In genomic region chr16:56675685-56676210, GRCh38 we compare ENCODE assay signal across 9 cellular contexts. TPM values are rescaled to one million over a fixed set of nuclear protein-coding genes. Genes with fewer than 3 reads are reported as not detected.
A peak's percentile ranks its signal among the peaks of the same experiment; 100 is the strongest.
DNase-seq lines count a peak whose midpoint lies in the region; ATAC-seq and TF ChIP-seq lines count a peak whose summit lies in the region.
"Had no signal": no experiment of that assay in that cellular context is flagged by ENCODE, and none has a peak within 500 bp of the region (broad histone marks: within the 10 kb centered on the region; RNA-seq: fewer than 3 reads in every experiment).

No MANE protein-coding gene starts in this region.

- ATAC-seq in WTC11 (peak; percentile 68), HG03571 (IDR thresholded peaks at IDR 0.05; ENCODE audit: unreplicated experiment) (no peak), HG03108 (IDR thresholded peaks at IDR 0.05; ENCODE audit: unreplicated experiment) (no peak), HG03045 (IDR thresholded peaks at IDR 0.05; ENCODE audit: unreplicated experiment) (no peak)

- H3K36me3 ChIP-seq in mesodermal cell (ENCODE audit: control insufficient read depth, insufficient read depth, low read length): no peaks in the 10 kb centered on the region

- TF ChIP-seq CTCF in WTC11 (IDR thresholded peaks at IDR 0.05): no peak

- 17 to 19% methylated on average over 15 to 27 of the region's 32 CpGs for WGBS in mesodermal cell (ENCODE audit: insufficient coverage in 2 of 2), 2 experiments

- H3K4me3 ChIP-seq in mesodermal cell (ENCODE audit: extremely low read depth, insufficient read depth, low read length, poor library complexity, severe bottlenecking): peak overlapping the region; percentile 3

- no peaks in the 10 kb centered on the region for H3K9me3 ChIP-seq in mesodermal cell (ENCODE audit: control insufficient read depth, low read length)

- peaks cover 39% of the 10 kb centered on the region for H3K27me3 Mint-ChIP-seq in WTC11 (ENCODE audit: low read depth)
- H3K27me3 Mint-ChIP-seq in activated naive CD8-positive, alpha-beta T cell: peaks cover 4% of the 10 kb centered on the region
- peaks cover 31% of the 10 kb centered on the region for H3K27me3 Mint-ChIP-seq in stimulated activated naive CD8-positive, alpha-beta T cell treated with anti-CD3 and anti-CD28 coated beads, Interleukin-15, Interleukin-2, amounts not matched to agents 100 ng/mL and 50 ng/mL, for 24 hours

- no peaks in the 10 kb centered on the region for H3K4me1 ChIP-seq in mesodermal cell (ENCODE audit: control insufficient read depth, insufficient read depth, low read length, poor library complexity, severe bottlenecking)

- H3K4me3 Mint-ChIP-seq in WTC11: peak overlapping the region; percentile 68
- H3K4me3 Mint-ChIP-seq in activated naive CD8-positive, alpha-beta T cell: peak overlapping the region; percentile 81
- H3K4me3 Mint-ChIP-seq in stimulated activated naive CD8-positive, alpha-beta T cell treated with anti-CD3 and anti-CD28 coated beads, Interleukin-15, Interleukin-2, amounts not matched to agents 100 ng/mL and 50 ng/mL, for 24 hours: peak overlapping the region; percentile 64

- no peaks in the 10 kb centered on the region for H3K36me3 Mint-ChIP-seq in WTC11
- H3K36me3 Mint-ChIP-seq in activated naive CD8-positive, alpha-beta T cell: peaks cover 2% of the 10 kb centered on the region
- no peaks in the 10 kb centered on the region for H3K36me3 Mint-ChIP-seq in stimulated activated naive CD8-positive, alpha-beta T cell treated with anti-CD3 and anti-CD28 coated beads, Interleukin-15, Interleukin-2, amounts not matched to agents 100 ng/mL and 50 ng/mL, for 24 hours (ENCODE audit: low read depth)

- DNase-seq in WTC11 (ENCODE audit: low spot score): peak; percentile 67
- DNase-seq: KG1 had no signal

- CTCF ChIA-PET in WTC11 (lab: Charles Lee): interaction anchor here (0.6 to 2.1 kb wide), 13 partner anchors 8 to 162 kb away, joined by 3 to 30 read pairs (median 3); partner anchors contain the start of genes MT1F and MT1G

- H3K9me3 Mint-ChIP-seq in WTC11: no peaks in the 10 kb centered on the region
- no peaks in the 10 kb centered on the region for H3K9me3 Mint-ChIP-seq in activated naive CD8-positive, alpha-beta T cell (ENCODE audit: low read depth)
- H3K9me3 Mint-ChIP-seq in stimulated activated naive CD8-positive, alpha-beta T cell treated with anti-CD3 and anti-CD28 coated beads, Interleukin-15, Interleukin-2, amounts not matched to agents 100 ng/mL and 50 ng/mL, for 24 hours: no peaks in the 10 kb centered on the region

- peak overlapping the region; percentile 73 for H3K27ac Mint-ChIP-seq in WTC11
- H3K27ac Mint-ChIP-seq in activated naive CD8-positive, alpha-beta T cell: peak overlapping the region; percentile 16
- H3K27ac Mint-ChIP-seq in stimulated activated naive CD8-positive, alpha-beta T cell treated with anti-CD3 and anti-CD28 coated beads, Interleukin-15, Interleukin-2, amounts not matched to agents 100 ng/mL and 50 ng/mL, for 24 hours: peak overlapping the region; percentile 4

- peaks cover 49% of the 10 kb centered on the region for H3K4me1 Mint-ChIP-seq in WTC11
- H3K4me1 Mint-ChIP-seq in activated naive CD8-positive, alpha-beta T cell (ENCODE audit: low read depth): peaks cover 16% of the 10 kb centered on the region
- H3K4me1 Mint-ChIP-seq in stimulated activated naive CD8-positive, alpha-beta T cell treated with anti-CD3 and anti-CD28 coated beads, Interleukin-15, Interleukin-2, amounts not matched to agents 100 ng/mL and 50 ng/mL, for 24 hours (ENCODE audit: low read depth): peaks cover 15% of the 10 kb centered on the region

- H3K27ac ChIP-seq in mesodermal cell (ENCODE audit: low read depth, low read length, severe bottlenecking): no peak overlapping the region

- POLR2A ChIA-PET in WTC11 (lab: Charles Lee): interaction anchor here (0.6 to 2.1 kb wide), 12 partner anchors 8 to 256 kb away, joined by 3 to 27 read pairs (median 6); partner anchors contain the start of genes MT1E, MT1F, MT1G and MT2A

TF ChIP-seq in WTC11, 78 proteins besides CTCF, POLR2A, EP300 and RAD21:
- TF ChIP-seq HMGA2 (CRISPR knock-in tag; IDR thresholded peaks at IDR 0.05) (no peak), FOXP1 (CRISPR knock-in tag; IDR thresholded peaks at IDR 0.05; ENCODE audit: borderline replicate concordance) (0 out of 2 replicates have a peak, but pooled peaks have one; percentile 12), MAX (CRISPR knock-in tag; IDR thresholded peaks at IDR 0.05) (peak; percentile 13; the same call in 1 of the 2 replicates)

RNA-seq across cellular contexts. Expression of gene MT1H, which starts 6.1 kb away (rescaled TPM):
- 122 to 164 TPM (median 159 TPM) in 3 replicates for total RNA-seq in WTC11 (2021)
- polyA plus RNA-seq in mesodermal cell (2013, experiment 1 of 2): not detected
- not detected for polyA plus RNA-seq in mesodermal cell (2013, experiment 2 of 2)
- total RNA-seq: glomerular endothelial cell had no signal

RNA-seq across cellular contexts. Expression of gene MT1X, which starts 6.5 kb away (rescaled TPM):
- total RNA-seq in WTC11 (2021): 328 to 466 TPM (median 465 TPM) in 3 replicates
- 4.1 TPM for polyA plus RNA-seq in mesodermal cell (2013, experiment 1 of 2)
- polyA plus RNA-seq in mesodermal cell (2013, experiment 2 of 2): 6.6 TPM

RNA-seq across cellular contexts. Expression of gene MT1G, which starts 7.9 kb away (rescaled TPM):
- 326 to 361 TPM (median 333 TPM) in 3 replicates for total RNA-seq in WTC11 (2021)
- not detected for polyA plus RNA-seq in mesodermal cell (2013, experiment 1 of 2)
- polyA plus RNA-seq in mesodermal cell (2013, experiment 2 of 2): not detected
- total RNA-seq: glomerular endothelial cell had no signal

RNA-seq across cellular contexts. Expression of gene MT1F, which starts 18.0 kb away (rescaled TPM):
- 50.6 to 60.2 TPM (median 58.2 TPM) in 3 replicates for total RNA-seq in WTC11 (2021)
- 0.81 TPM for polyA plus RNA-seq in mesodermal cell (2013, experiment 1 of 2)
- not detected for polyA plus RNA-seq in mesodermal cell (2013, experiment 2 of 2)
- total RNA-seq: glomerular endothelial cell had no signal

RNA-seq across cellular contexts. Expression of gene MT1B, which starts 24.1 kb away (rescaled TPM):
- total RNA-seq in WTC11 (2021): not detected in 3 replicates
- not detected for polyA plus RNA-seq in mesodermal cell (2013, experiment 1 of 2)
- not detected for polyA plus RNA-seq in mesodermal cell (2013, experiment 2 of 2)
- total RNA-seq: glomerular endothelial cell had no signal

Comparison
In these comparisons a context has a peak if more than half of its experiments do, and no peak if none do; other contexts are left out.
1. H3K27ac Mint-ChIP-seq: peak in every context shown above with its lines; median percentile 73 in WTC11; 16 in activated naive CD8-positive, alpha-beta T cell; 4 in stimulated activated naive CD8-positive, alpha-beta T cell treated with anti-CD3 and anti-CD28 coated beads, Interleukin-15, Interleukin-2, amounts not matched to agents 100 ng/mL and 50 ng/mL, for 24 hours.